ENCODE assay signal across 1 cellular context in genomic region chr3:25165306-25165705, GRCh38.
TF ChIP-seq lines count a peak whose summit lies in the region.

No MANE protein-coding gene starts in this region.

TF ChIP-seq in GM23338, 12 proteins besides CTCF, POLR2A, EP300 and RAD21 (continued from another document):
- TF ChIP-seq REST (IDR thresholded peaks at IDR 0.05; ENCODE audit: unreplicated experiment) (no peak), ZNF114 (CRISPR knock-in tag; IDR thresholded peaks at IDR 0.05) (no peak), ZNF331 (CRISPR knock-in tag; IDR thresholded peaks at IDR 0.05; ENCODE audit: low read depth) (no peak)
